ENCODE assay signal across 1 cellular context in the genomic region with DNA sequence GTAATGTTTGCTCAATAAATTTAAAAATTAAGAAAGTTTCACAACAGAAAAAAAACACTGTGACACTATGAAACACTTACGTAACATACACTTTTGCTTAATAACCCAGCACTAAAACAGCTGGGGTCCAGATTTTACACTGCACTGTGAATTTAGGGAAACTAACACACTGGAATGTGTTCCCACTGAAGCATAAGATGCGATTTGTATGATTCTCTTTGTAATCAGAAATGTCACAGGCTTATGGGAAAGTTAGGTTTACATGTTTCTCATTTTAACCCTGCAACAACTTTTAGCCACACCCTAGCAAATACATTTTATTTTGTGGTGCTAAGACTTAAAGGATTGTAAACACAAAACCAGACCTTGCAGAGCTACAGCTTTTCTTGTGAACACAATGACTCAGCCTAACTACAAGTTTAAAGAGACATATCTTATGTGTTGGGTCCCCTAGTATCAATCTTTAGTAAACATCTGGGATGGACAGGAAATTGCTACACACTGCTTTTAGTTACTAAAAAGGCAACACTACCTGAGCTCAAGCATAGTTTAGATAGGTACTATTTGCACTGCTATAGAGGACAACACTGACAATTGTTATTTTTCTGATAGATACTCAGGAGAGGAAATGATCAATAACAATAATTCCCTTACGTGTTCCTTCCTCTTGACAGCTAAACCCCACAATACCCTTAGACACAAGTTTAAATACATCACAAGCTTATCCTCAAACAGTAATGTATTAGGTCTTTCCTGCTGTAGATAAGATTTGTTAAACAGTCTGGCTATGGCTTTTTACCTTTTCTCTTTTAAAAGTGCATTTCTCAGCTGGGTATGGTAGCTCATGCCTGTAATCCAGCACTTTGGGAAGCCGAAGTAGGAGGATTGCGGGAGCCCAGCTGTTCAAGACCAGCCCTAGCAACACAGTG.
TF ChIP-seq lines count a peak whose summit lies in the region.

No MANE protein-coding gene starts in this region.

TF ChIP-seq in HepG2, 621 proteins besides CTCF, POLR2A, EP300 and RAD21 (continued from another document and continues in another):
- TF ChIP-seq DR1 (CRISPR knock-in tag; IDR thresholded peaks at IDR 0.05) (no peak), ZSCAN21 (CRISPR knock-in tag; IDR thresholded peaks at IDR 0.05; ENCODE audit: borderline replicate concordance) (no peak), RFX5 (IDR thresholded peaks at IDR 0.05; ENCODE audit: low read depth, low read length) (no peak), ZHX2 (IDR thresholded peaks at IDR 0.05; ENCODE audit: low read depth) (no peak), ZHX2 (CRISPR knock-in tag; IDR thresholded peaks at IDR 0.05; ENCODE audit: borderline replicate concordance) (peak; percentile 20; the same call in 1 of the 2 replicates), MAZ (IDR thresholded peaks at IDR 0.05; ENCODE audit: borderline replicate concordance, low read depth, low read length) (no peak), MAZ (CRISPR knock-in tag; IDR thresholded peaks at IDR 0.05; ENCODE audit: low read depth) (peak; percentile 48; the same call in 1 of the 2 replicates), REPIN1 (CRISPR knock-in tag; IDR thresholded peaks at IDR 0.05; ENCODE audit: borderline replicate concordance, low read depth) (no peak; the same call in 1 of the 2 replicates), MXD3 (CRISPR knock-in tag; IDR thresholded peaks at IDR 0.05) (no peak), ZNF614 (CRISPR knock-in tag; IDR thresholded peaks at IDR 0.05; ENCODE audit: borderline replicate concordance) (peak; percentile 78; the same call in 1 of the 2 replicates), ZNF589 (CRISPR knock-in tag; conservative IDR thresholded peaks at IDR 0.05) (0 out of 2 replicates have a peak, but pooled peaks have one; percentile 74), ZGPAT (CRISPR knock-in tag; IDR thresholded peaks at IDR 0.05) (peak; percentile 94), POLR2AphosphoS5 (IDR thresholded peaks at IDR 0.05; ENCODE audit: low read depth, low read length) (no peak; the same call in none of the 2 replicates), BATF2 (CRISPR knock-in tag; IDR thresholded peaks at IDR 0.05) (no peak), ZBTB46 (CRISPR knock-in tag; IDR thresholded peaks at IDR 0.05; ENCODE audit: borderline replicate concordance) (no peak), ARNT (IDR thresholded peaks at IDR 0.05) (no peak), ZNF543 (CRISPR knock-in tag; IDR thresholded peaks at IDR 0.05) (no peak), ZNF891 (CRISPR knock-in tag; IDR thresholded peaks at IDR 0.05) (no peak), NBN (conservative IDR thresholded peaks at IDR 0.05) (no peak), STAT5B (CRISPR knock-in tag; IDR thresholded peaks at IDR 0.05) (no peak), SP5 (CRISPR knock-in tag; IDR thresholded peaks at IDR 0.05; ENCODE audit: borderline replicate concordance, low read depth) (peak; percentile 94), ZNF740 (CRISPR knock-in tag; IDR thresholded peaks at IDR 0.05) (no peak), ZNF879 (CRISPR knock-in tag; IDR thresholded peaks at IDR 0.05) (0 out of 2 replicates have a peak, but pooled peaks have one; percentile 32), ZBTB43 (CRISPR knock-in tag; conservative IDR thresholded peaks at IDR 0.05) (peak; percentile 90)
- TF ChIP-seq, protein P1, sequence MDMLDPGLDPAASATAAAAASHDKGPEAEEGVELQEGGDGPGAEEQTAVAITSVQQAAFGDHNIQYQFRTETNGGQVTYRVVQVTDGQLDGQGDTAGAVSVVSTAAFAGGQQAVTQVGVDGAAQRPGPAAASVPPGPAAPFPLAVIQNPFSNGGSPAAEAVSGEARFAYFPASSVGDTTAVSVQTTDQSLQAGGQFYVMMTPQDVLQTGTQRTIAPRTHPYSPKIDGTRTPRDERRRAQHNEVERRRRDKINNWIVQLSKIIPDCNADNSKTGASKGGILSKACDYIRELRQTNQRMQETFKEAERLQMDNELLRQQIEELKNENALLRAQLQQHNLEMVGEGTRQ (IDR thresholded peaks at IDR 0.05; ENCODE audit: low read depth, low read length) = no peak
- TF ChIP-seq, protein P1 (CRISPR knock-in tag; IDR thresholded peaks at IDR 0.05; ENCODE audit: borderline replicate concordance) = no peak
- TF ChIP-seq, protein P2, sequence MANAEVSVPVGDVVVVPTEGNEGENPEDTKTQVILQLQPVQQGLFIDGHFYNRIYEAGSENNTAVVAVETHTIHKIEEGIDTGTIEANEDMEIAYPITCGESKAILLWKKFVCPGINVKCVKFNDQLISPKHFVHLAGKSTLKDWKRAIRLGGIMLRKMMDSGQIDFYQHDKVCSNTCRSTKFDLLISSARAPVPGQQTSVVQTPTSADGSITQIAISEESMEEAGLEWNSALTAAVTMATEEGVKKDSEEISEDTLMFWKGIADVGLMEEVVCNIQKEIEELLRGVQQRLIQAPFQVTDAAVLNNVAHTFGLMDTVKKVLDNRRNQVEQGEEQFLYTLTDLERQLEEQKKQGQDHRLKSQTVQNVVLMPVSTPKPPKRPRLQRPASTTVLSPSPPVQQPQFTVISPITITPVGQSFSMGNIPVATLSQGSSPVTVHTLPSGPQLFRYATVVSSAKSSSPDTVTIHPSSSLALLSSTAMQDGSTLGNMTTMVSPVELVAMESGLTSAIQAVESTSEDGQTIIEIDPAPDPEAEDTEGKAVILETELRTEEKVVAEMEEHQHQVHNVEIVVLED (CRISPR knock-in tag; IDR thresholded peaks at IDR 0.05; ENCODE audit: borderline replicate concordance) = no peak
